In genomic region chr7:44123190-44124003, GRCh38 we compare ENCODE assay signal across 8 cellular contexts. TPM values are rescaled to one million over a fixed set of nuclear protein-coding genes. Genes with fewer than 3 reads are reported as not detected.
DNase-seq lines count a peak whose midpoint lies in the region; ATAC-seq lines count a peak whose summit lies in the region.

Gene POLD2, minus strand, starts transcription at chr7:44123548. Its CDS starts 1,495 bp downstream, at chr7:44122053.

- H3K4me3 Mint-ChIP-seq in activated CD8-positive, alpha-beta memory T cell treated with anti-CD3 and anti-CD28 coated beads, Interleukin-2, amount 10 ng/mL, durations not matched to agents 7 days and 5 days, result peak within 1 kb of the TSS; percentile 79

- ATAC-seq in GM21360 (IDR thresholded peaks at IDR 0.05; ENCODE audit: unreplicated experiment), result peak; percentile 97
- peak; percentile 99 for ATAC-seq in activated CD8-positive, alpha-beta memory T cell treated with anti-CD3 and anti-CD28 coated beads, Interleukin-2, amount 10 ng/mL, durations not matched to agents 7 days and 5 days

- H3K23ac ChIP-seq in mesendoderm (ENCODE audit: low read length), result no peak within 1 kb of the TSS

- peaks cover 17% of the 10 kb centered on the region for H3K36me3 Mint-ChIP-seq in activated CD8-positive, alpha-beta memory T cell treated with anti-CD3 and anti-CD28 coated beads, Interleukin-2, amount 10 ng/mL, durations not matched to agents 7 days and 5 days

- peaks cover 36% of the 10 kb centered on the region for H3K4me1 Mint-ChIP-seq in activated CD8-positive, alpha-beta memory T cell treated with anti-CD3 and anti-CD28 coated beads, Interleukin-2, amount 10 ng/mL, durations not matched to agents 7 days and 5 days

- H2BK5ac ChIP-seq in mesendoderm (ENCODE audit: low read length), result no peak within 1 kb of the TSS

- H3K27ac ChIP-seq in mesendoderm (ENCODE audit: low read depth, low read length), result peak within 1 kb of the TSS; percentile 33

- H3K9me3 Mint-ChIP-seq in activated CD8-positive, alpha-beta memory T cell treated with anti-CD3 and anti-CD28 coated beads, Interleukin-2, amount 10 ng/mL, durations not matched to agents 7 days and 5 days (ENCODE audit: low read depth), result no peaks in the 10 kb centered on the region

- no peak within 1 kb of the TSS for H2BK120ac ChIP-seq in mesendoderm (ENCODE audit: low read depth, low read length)

- H3K4me2 ChIP-seq in mesendoderm (ENCODE audit: low read length), result peak within 1 kb of the TSS; percentile 96

- H3K27me3 ChIP-seq in endocrine pancreas (ENCODE audit: control insufficient read depth, insufficient read depth, low read length) (no peaks in the 10 kb centered on the region), mesendoderm (ENCODE audit: insufficient read depth, low read length, poor library complexity) (no peaks in the 10 kb centered on the region)

- no peaks in the 10 kb centered on the region for H3K9me3 ChIP-seq in endocrine pancreas (ENCODE audit: control insufficient read depth, low read length)

- H3K4ac ChIP-seq in mesendoderm (ENCODE audit: low read depth, low read length), result no peak within 1 kb of the TSS

- H3K18ac ChIP-seq in mesendoderm (ENCODE audit: low read length), result peak within 1 kb of the TSS; percentile 15

- H3K4me3 ChIP-seq in endocrine pancreas (ENCODE audit: control insufficient read depth, insufficient read depth, low read length) (peak within 1 kb of the TSS; percentile 75), mesendoderm (ENCODE audit: low read length) (peak within 1 kb of the TSS; percentile 84)

- peaks cover 21% of the 10 kb centered on the region for H3K79me1 ChIP-seq in mesendoderm (ENCODE audit: low read length)

- H3K9ac ChIP-seq in endocrine pancreas (ENCODE audit: control insufficient read depth, insufficient read depth, low read length) (peak within 1 kb of the TSS; percentile 58), mesendoderm (ENCODE audit: low read length) (peak within 1 kb of the TSS; percentile 89)

- H3K36me3 ChIP-seq in endocrine pancreas (ENCODE audit: control insufficient read depth, insufficient read depth, low read length), result no peaks in the 10 kb centered on the region
- H3K36me3 ChIP-seq in mesendoderm (ENCODE audit: control insufficient read depth, insufficient read depth, low read length), result peaks cover 2% of the 10 kb centered on the region

- CTCF ChIA-PET in activated CD8-positive, alpha-beta memory T cell treated with anti-CD3 and anti-CD28 coated beads, Interleukin-2, amount 10 ng/mL, durations not matched to agents 7 days and 5 days (lab: Charles Lee), result interaction anchor here (0.9 to 1.3 kb wide), 5 partner anchors 7 to 442 kb away, joined by 3 to 4 read pairs (median 3); no protein-coding TSS in a partner anchor

- no peak within 1 kb of the TSS for H4K8ac ChIP-seq in mesendoderm (ENCODE audit: low read depth, low read length)

- peak within 1 kb of the TSS; percentile 6 for H2AK5ac ChIP-seq in mesendoderm (ENCODE audit: low read length)

- H3K27me3 Mint-ChIP-seq in activated CD8-positive, alpha-beta memory T cell treated with anti-CD3 and anti-CD28 coated beads, Interleukin-2, amount 10 ng/mL, durations not matched to agents 7 days and 5 days, result peaks cover 18% of the 10 kb centered on the region

- no CpG with 5 or more reads among the region's 86 CpGs for WGBS in mesendoderm (ENCODE audit: extremely low coverage, insufficient coverage, low lambda C conversion rate)

- peaks cover 6% of the 10 kb centered on the region for H3K4me1 ChIP-seq in endocrine pancreas (ENCODE audit: control insufficient read depth, insufficient read depth, low read length)
- H3K4me1 ChIP-seq in mesendoderm (ENCODE audit: control insufficient read depth, low read depth, low read length), result no peaks in the 10 kb centered on the region

- peak within 1 kb of the TSS; percentile 61 for H3K27ac Mint-ChIP-seq in activated CD8-positive, alpha-beta memory T cell treated with anti-CD3 and anti-CD28 coated beads, Interleukin-2, amount 10 ng/mL, durations not matched to agents 7 days and 5 days

- H3K56ac ChIP-seq in mesendoderm (ENCODE audit: low read length), result peak within 1 kb of the TSS; percentile 97

- DNase-seq in COLO829 (ENCODE audit: low spot score), result peak; percentile 99
- peak; percentile 95 for DNase-seq in HT1080 (ENCODE audit: low read depth)
- peak; percentile 97 for DNase-seq in NOMO-1 treated with DMSO at 0.1 percent for 48 hours (lab: John Stamatoyannopoulos, UW; ENCODE audit: unreplicated experiment)
- peak; percentile 99 for DNase-seq in activated CD8-positive, alpha-beta memory T cell treated with anti-CD3 and anti-CD28 coated beads, Interleukin-2, amount 10 ng/mL, durations not matched to agents 7 days and 5 days
- DNase-seq in mesendoderm, result peak; percentile 98
- DNase-seq in stimulated activated CD8-positive, alpha-beta memory T cell treated with anti-CD3 and anti-CD28 coated beads, Interleukin-15, amount 100 ng/mL, for 1 hour (ENCODE audit: low read depth), result peak; percentile 91

- H2BK15ac ChIP-seq in mesendoderm (replicated peaks; ENCODE audit: low read depth), result no peak within 1 kb of the TSS

- peaks cover 20% of the 10 kb centered on the region for H3K79me2 ChIP-seq in mesendoderm (ENCODE audit: control insufficient read depth, insufficient read depth, low read length)

- H4K5ac ChIP-seq in mesendoderm (ENCODE audit: low read length), result no peak within 1 kb of the TSS

RNA-seq across cellular contexts. Expression of gene POLD2, which starts in this region (rescaled TPM):
- total RNA-seq in HT1080 (2014; rRNA removed; shearing (Covaris generic)), result 163 and 192 TPM in 2 replicates
- polyA plus RNA-seq in HT1080 (2015; cell fraction: cytosol; rRNA removed), result 141 and 165 TPM in 2 replicates
- 120 and 134 TPM in 2 replicates for polyA plus RNA-seq in HT1080 (2015; cell fraction: nucleus; rRNA removed)
- total RNA-seq in activated CD8-positive, alpha-beta memory T cell treated with anti-CD3 and anti-CD28 coated beads, Interleukin-2, amount 10 ng/mL, durations not matched to agents 7 days and 5 days, result 100 to 1,000 TPM; 130 to 158 TPM
- polyA plus RNA-seq in mesendoderm (2013, experiment 1 of 2), result 123 TPM
- 124 TPM for polyA plus RNA-seq in mesendoderm (2013, experiment 2 of 2)

Comparison
In these comparisons a context has a peak if more than half of its experiments do, and no peak if none do; other contexts are left out.
1. Peak in every context shown above with its lines: DNase-seq, ATAC-seq, H3K4me3 ChIP-seq and H3K27ac ChIP-seq.